17 cellular contexts compared by ENCODE assay signal in the genomic region with DNA sequence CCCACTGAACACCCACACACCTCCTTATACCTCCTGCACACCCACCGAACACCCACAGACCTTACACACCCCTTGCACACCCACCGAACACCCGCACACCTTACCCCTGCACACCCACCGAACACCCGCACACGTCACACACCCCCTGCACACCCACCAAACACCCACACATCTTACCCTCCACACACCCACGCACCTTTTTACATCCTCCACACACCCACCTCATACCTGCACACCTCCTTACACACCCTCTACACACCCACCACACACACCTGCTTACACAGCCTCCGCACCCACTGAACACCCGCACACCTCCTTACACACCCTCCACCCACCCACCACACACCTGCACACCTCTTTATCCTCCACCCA.
"Had no signal": no experiment of that assay in that cellular context is flagged by ENCODE, and none has a peak within 500 bp of the region (broad histone marks: within the 10 kb centered on the region; RNA-seq: fewer than 3 reads in every experiment).

No MANE protein-coding gene starts in this region.

- H3K4me3 ChIP-seq: esophagus muscularis mucosa, gastroesophageal sphincter, hepatocyte, sigmoid colon had no signal

- H3K4me2 ChIP-seq: hepatocyte had no signal

- H2AFZ ChIP-seq: hepatocyte had no signal

- ATAC-seq: gastroesophageal sphincter; left colon; naive thymus-derived CD4-positive, alpha-beta T cell had no signal

- H3K27ac ChIP-seq: epithelial cell of prostate, esophagus muscularis mucosa, gastroesophageal sphincter, hepatocyte, sigmoid colon had no signal

- H3K27me3 ChIP-seq: esophagus muscularis mucosa, gastroesophageal sphincter, hepatocyte, neutrophil, sigmoid colon had no signal

- FAIRE-seq: small intestine, urothelium cell line had no signal

- DNase-seq: effector memory CD4-positive, alpha-beta T cell; glutamatergic neuron; left colon; mesendoderm; naive thymus-derived CD4-positive, alpha-beta T cell; nephron progenitor cell; small intestine; stimulated activated CD4-positive, alpha-beta T cell treated with anti-CD3 and anti-CD28 coated beads, Interleukin-12 subunit alpha, Interleukin-12 subunit beta, amount 100 ng/mL, for 4 hours; stimulated activated naive CD4-positive, alpha-beta T cell treated with Interleukin-2 at 50 U/mL for 16 hours; trophoblast cell had no signal

- H3K9me3 ChIP-seq: esophagus muscularis mucosa, gastroesophageal sphincter, neutrophil, sigmoid colon had no signal

- H3K79me2 ChIP-seq: hepatocyte had no signal
